In the genomic region with DNA sequence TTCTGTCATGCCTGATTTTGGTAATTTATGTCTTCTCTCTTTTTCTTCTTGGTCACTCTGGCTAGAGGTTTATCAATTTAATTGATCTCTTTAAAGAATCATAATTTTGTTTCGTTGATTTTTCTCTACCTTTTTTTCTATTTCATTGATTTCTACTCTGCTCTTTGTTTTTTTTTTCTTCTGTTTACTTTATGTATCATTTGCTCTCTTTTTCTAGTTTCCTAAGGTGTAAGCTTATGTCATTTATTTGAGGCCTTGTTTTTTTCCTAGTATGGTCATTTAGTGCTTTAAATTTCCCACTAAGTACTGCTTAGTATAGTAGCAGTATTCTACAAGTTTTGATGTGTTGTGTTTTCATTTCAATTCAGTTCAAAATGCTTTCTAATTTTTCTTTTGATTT, we compare ENCODE assay signal across 7 cellular contexts.
"Had no signal": no experiment of that assay in that cellular context is flagged by ENCODE, and none has a peak within 500 bp of the region (broad histone marks: within the 10 kb centered on the region; RNA-seq: fewer than 3 reads in every experiment).

No MANE protein-coding gene starts in this region.

- DNase-seq: H9, HCEC 1CT, KBM-7 had no signal

- H3K4me3 ChIP-seq: GM23338 had no signal

- ATAC-seq: GM23338 had no signal

- H3K4me2 ChIP-seq: GM23338 had no signal

- H2AFZ ChIP-seq: GM23338 had no signal

- FAIRE-seq: H1, H54, HTR-8/SVneo had no signal
